8 cellular contexts compared by ENCODE assay signal in the genomic region with DNA sequence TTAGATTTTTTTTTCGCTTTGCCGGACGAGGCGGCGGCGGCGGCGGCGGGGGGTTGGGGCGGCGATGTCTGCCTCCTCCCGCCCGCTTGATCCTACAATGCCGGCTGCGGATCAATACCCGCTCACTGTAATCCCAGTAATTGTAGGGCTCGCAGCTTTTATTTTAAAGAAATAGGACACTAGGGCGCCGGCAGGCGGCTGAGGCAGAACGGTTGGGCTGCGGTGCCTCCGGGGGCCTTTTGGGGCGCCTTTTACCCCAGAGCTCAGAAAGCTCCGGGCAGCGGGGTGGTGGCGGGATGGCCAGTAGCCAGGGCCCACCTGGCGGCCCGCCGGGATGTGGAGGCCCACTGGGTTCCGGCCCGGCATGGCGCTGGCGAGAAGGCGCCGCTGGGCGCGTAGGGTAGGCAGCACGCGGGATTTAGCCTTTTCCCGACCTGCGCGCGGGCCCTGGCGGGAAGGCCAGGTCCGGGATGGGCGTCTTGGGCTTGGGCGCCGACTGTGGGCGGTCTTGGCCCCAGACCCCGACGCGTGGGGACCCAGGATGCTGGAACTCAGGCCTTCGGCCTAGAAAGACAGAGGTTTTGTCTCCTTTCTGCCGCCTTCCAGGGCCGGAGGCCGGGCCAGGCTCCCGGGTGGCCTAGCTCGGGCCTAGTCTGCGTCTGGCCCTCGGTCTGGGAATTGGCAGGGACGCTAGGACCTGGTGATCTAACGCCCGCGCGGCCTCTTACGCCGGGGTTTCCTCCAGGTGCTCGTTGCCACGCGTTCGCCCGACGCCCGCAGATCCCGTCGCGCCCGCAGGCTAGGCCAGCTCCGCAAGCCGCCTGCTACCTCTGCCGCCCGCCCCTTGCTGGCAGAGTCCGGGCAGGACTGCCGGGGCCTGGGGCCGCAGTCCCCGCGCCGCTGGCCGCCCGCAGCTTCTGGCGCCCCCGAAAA. TPM values are rescaled to one million over a fixed set of nuclear protein-coding genes. Genes with fewer than 3 reads are reported as not detected.
DNase-seq lines count a peak whose midpoint lies in the region; ATAC-seq and TF ChIP-seq lines count a peak whose summit lies in the region.

No MANE protein-coding gene starts in this region.

- H3K36me3 ChIP-seq in GM06990 (ENCODE audit: control insufficient read depth, insufficient read depth, low read length) (no peaks in the 10 kb centered on the region), hepatocyte (replicated peaks; ENCODE audit: insufficient read depth, low read depth) (no peaks in the 10 kb centered on the region)

- H4K20me1 ChIP-seq in hepatocyte (ENCODE audit: insufficient read depth, poor library complexity, severe bottlenecking) = no peaks in the 10 kb centered on the region

- peaks cover 61% of the 10 kb centered on the region for H3K4me1 Mint-ChIP-seq in WTC11

- TF ChIP-seq CTCF in GM06990 (IDR thresholded peaks at IDR 0.05; ENCODE audit: insufficient read depth, low read length, poor library complexity, severe bottlenecking) (peak; percentile 18), WTC11 (IDR thresholded peaks at IDR 0.05) (no peak), hepatocyte (IDR thresholded peaks at IDR 0.05; ENCODE audit: poor library complexity) (no peak)

- peak overlapping the region; percentile 89 for H3K4me2 ChIP-seq in hepatocyte

- intact Hi-C loops in sciatic nerve (cut with DNase I) = no loop called here

- no peak overlapping the region for H3K27ac ChIP-seq in hepatocyte

- CTCF ChIA-PET in WTC11 (lab: Charles Lee) = interaction anchor here (0.6 to 4.5 kb wide), 22 partner anchors 10 to 1439 kb away, joined by 3 to 103 read pairs (median 4); partner anchors contain the start of gene ONECUT1

- H3K36me3 Mint-ChIP-seq in WTC11 = peaks cover 30% of the 10 kb centered on the region

- WGBS in hepatocyte (ENCODE audit: low lambda C conversion rate, missing lambda C conversion rate) = 26% methylated on average over 68 of the region's 93 CpGs

- H3K9me3 Mint-ChIP-seq in WTC11 = no peaks in the 10 kb centered on the region

- H2AFZ ChIP-seq in hepatocyte = peak overlapping the region; percentile 68

- ATAC-seq in WTC11 (peak; percentile 41), sciatic nerve (peak; percentile 24), GM18511 (IDR thresholded peaks at IDR 0.05; ENCODE audit: unreplicated experiment) (no peak), GM18907 (IDR thresholded peaks at IDR 0.05; ENCODE audit: unreplicated experiment) (no peak)

- H3K4me3 ChIP-seq in GM06990 (replicated peaks; ENCODE audit: low read depth, low read length) (no peak overlapping the region; the same call in 1 of the 2 replicates), hepatocyte (peak overlapping the region; percentile 23)

- H3K4me1 ChIP-seq in hepatocyte (ENCODE audit: insufficient read depth) = peaks cover 22% of the 10 kb centered on the region

- no peaks in the 10 kb centered on the region for H3K9me3 ChIP-seq in hepatocyte (ENCODE audit: low read depth)

- DNase-seq in GM06990 (ENCODE audit: extremely low read depth, insufficient read length) (no peak), WTC11 (ENCODE audit: low spot score) (peak; percentile 61), hepatocyte (ENCODE audit: low spot score) (no peak), sciatic nerve (ENCODE audit: low spot score) (no peak), iPS-NIHi7 (ENCODE audit: extremely low spot score) (no peak), NOMO-1 (lab: John Stamatoyannopoulos, UW; ENCODE audit: unreplicated experiment in 2 of 2) (no peak)

- peak overlapping the region; percentile 55 for H3K4me3 Mint-ChIP-seq in WTC11

- POLR2A ChIA-PET in WTC11 (lab: Charles Lee) = interaction anchor here (0.5 to 4.5 kb wide), 11 partner anchors 10 to 1728 kb away, joined by 3 to 38 read pairs (median 4); no protein-coding TSS in a partner anchor

- H3K27ac Mint-ChIP-seq in WTC11 = no peak overlapping the region

- H3K9me2 ChIP-seq in hepatocyte (replicated peaks; ENCODE audit: insufficient read depth) = no peaks in the 10 kb centered on the region

- peaks cover 34% of the 10 kb centered on the region for H3K27me3 Mint-ChIP-seq in WTC11 (ENCODE audit: low read depth)

- H3K27me3 ChIP-seq in GM06990 (replicated peaks; ENCODE audit: control insufficient read depth, insufficient read depth, low read length) = peaks cover 4% of the 10 kb centered on the region
- peaks cover 98% of the 10 kb centered on the region for H3K27me3 ChIP-seq in hepatocyte

- no peaks in the 10 kb centered on the region for H3K79me2 ChIP-seq in hepatocyte

TF ChIP-seq in WTC11, 78 proteins besides CTCF, POLR2A, EP300 and RAD21 (continues in another document):
- TF ChIP-seq SMAD4 (CRISPR knock-in tag; IDR thresholded peaks at IDR 0.05) (0 out of 2 replicates have a peak, but pooled peaks have one; percentile 23), ATF1 (CRISPR knock-in tag; IDR thresholded peaks at IDR 0.05) (no peak), EMX1 (CRISPR knock-in tag; IDR thresholded peaks at IDR 0.05) (no peak), TEAD1 (CRISPR knock-in tag; IDR thresholded peaks at IDR 0.05) (0 out of 2 replicates have a peak, but pooled peaks have one; percentile 40), FOXP1 (CRISPR knock-in tag; IDR thresholded peaks at IDR 0.05; ENCODE audit: borderline replicate concordance) (peak; percentile 51; the same call in 1 of the 2 replicates), CREM (CRISPR knock-in tag; IDR thresholded peaks at IDR 0.05) (no peak), GTF2I (CRISPR knock-in tag; conservative IDR thresholded peaks at IDR 0.05) (no peak), HMGA2 (CRISPR knock-in tag; IDR thresholded peaks at IDR 0.05) (no peak), ZNF671 (CRISPR knock-in tag; IDR thresholded peaks at IDR 0.05) (no peak), MAX (CRISPR knock-in tag; IDR thresholded peaks at IDR 0.05) (peak; percentile 93), CDX4 (CRISPR knock-in tag; IDR thresholded peaks at IDR 0.05; ENCODE audit: borderline replicate concordance) (no peak), SP1 (CRISPR knock-in tag; conservative IDR thresholded peaks at IDR 0.05) (no peak), SOX15 (CRISPR knock-in tag; IDR thresholded peaks at IDR 0.05) (no peak), NR3C1 (CRISPR knock-in tag; conservative IDR thresholded peaks at IDR 0.05; ENCODE audit: low read depth) (no peak), MYBL2 (CRISPR knock-in tag; IDR thresholded peaks at IDR 0.05) (no peak; the same call in 1 of the 2 replicates), MLX (CRISPR knock-in tag; IDR thresholded peaks at IDR 0.05) (no peak), RELA (CRISPR knock-in tag; IDR thresholded peaks at IDR 0.05; ENCODE audit: borderline replicate concordance) (no peak), NR2C2 (CRISPR knock-in tag; IDR thresholded peaks at IDR 0.05) (no peak)
- TF ChIP-seq, protein P1, sequence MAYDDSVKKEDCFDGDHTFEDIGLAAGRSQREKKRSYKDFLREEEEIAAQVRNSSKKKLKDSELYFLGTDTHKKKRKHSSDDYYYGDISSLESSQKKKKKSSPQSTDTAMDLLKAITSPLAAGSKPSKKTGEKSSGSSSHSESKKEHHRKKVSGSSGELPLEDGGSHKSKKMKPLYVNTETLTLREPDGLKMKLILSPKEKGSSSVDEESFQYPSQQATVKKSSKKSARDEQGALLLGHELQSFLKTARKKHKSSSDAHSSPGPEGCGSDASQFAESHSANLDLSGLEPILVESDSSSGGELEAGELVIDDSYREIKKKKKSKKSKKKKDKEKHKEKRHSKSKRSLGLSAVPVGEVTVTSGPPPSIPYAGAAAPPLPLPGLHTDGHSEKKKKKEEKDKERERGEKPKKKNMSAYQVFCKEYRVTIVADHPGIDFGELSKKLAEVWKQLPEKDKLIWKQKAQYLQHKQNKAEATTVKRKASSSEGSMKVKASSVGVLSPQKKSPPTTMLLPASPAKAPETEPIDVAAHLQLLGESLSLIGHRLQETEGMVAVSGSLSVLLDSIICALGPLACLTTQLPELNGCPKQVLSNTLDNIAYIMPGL (CRISPR knock-in tag; IDR thresholded peaks at IDR 0.05) = peak; percentile 72; the same call in 1 of the 2 replicates
- TF ChIP-seq, protein P2, sequence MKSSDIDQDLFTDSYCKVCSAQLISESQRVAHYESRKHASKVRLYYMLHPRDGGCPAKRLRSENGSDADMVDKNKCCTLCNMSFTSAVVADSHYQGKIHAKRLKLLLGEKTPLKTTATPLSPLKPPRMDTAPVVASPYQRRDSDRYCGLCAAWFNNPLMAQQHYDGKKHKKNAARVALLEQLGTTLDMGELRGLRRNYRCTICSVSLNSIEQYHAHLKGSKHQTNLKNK (CRISPR knock-in tag; IDR thresholded peaks at IDR 0.05) = no peak
- TF ChIP-seq, protein P3, sequence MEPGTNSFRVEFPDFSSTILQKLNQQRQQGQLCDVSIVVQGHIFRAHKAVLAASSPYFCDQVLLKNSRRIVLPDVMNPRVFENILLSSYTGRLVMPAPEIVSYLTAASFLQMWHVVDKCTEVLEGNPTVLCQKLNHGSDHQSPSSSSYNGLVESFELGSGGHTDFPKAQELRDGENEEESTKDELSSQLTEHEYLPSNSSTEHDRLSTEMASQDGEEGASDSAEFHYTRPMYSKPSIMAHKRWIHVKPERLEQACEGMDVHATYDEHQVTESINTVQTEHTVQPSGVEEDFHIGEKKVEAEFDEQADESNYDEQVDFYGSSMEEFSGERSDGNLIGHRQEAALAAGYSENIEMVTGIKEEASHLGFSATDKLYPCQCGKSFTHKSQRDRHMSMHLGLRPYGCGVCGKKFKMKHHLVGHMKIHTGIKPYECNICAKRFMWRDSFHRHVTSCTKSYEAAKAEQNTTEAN (CRISPR knock-in tag; IDR thresholded peaks at IDR 0.05) = 0 out of 2 replicates have a peak, but pooled peaks have one; percentile 52

RNA-seq across cellular contexts. Expression of gene ONECUT1, which starts 15.5 kb away (rescaled TPM):
- total RNA-seq in WTC11 (2021) (33.8 to 39.3 TPM (median 35.9 TPM) in 3 replicates), hepatocyte (9.5 and 15.2 TPM in 2 replicates), sciatic nerve (not detected)
- polyA plus RNA-seq in hepatocyte = 3.9 and 5.9 TPM in 2 replicates

Comparison
In these comparisons a context has a peak if more than half of its experiments do, and no peak if none do; other contexts are left out.
1. ATAC-seq: peak in WTC11 (single experiment) and sciatic nerve (single experiment); none in GM18511 (single experiment) and GM18907 (single experiment).
2. RNA of gene ONECUT1, which starts 15.5 kb away (total RNA-seq): 33.8 to 39.3 TPM in WTC11 and 9.5 to 15.2 TPM in hepatocyte; not detected in sciatic nerve (single experiment); every median in the first group is over 10 times any median in the second.